Comparison of ENCODE assay signal across 18 cellular contexts in genomic region chr1:226019550-226019949, GRCh38. TPM values are rescaled to one million over a fixed set of nuclear protein-coding genes. Genes with fewer than 3 reads are reported as not detected.
DNase-seq lines count a peak whose midpoint lies in the region; ATAC-seq and TF ChIP-seq lines count a peak whose summit lies in the region.
"Had no signal": no experiment of that assay in that cellular context is flagged by ENCODE, and none has a peak within 500 bp of the region (broad histone marks: within the 10 kb centered on the region; RNA-seq: fewer than 3 reads in every experiment).

No MANE protein-coding gene starts in this region.

- no peak overlapping the region for H3K4me3 ChIP-seq in mucosa of descending colon
- H3K4me3 ChIP-seq: BLaER1, GM23248, SK-N-MC had no signal

- intact Hi-C loops in mucosa of descending colon (cut with DNase I, micrococcal nuclease) = no loop called here

- peaks cover 17% of the 10 kb centered on the region for H3K4me1 ChIP-seq in mucosa of descending colon (ENCODE audit: low read depth)

- ATAC-seq in mucosa of descending colon = peak; percentile 83
- ATAC-seq in GM18873 (IDR thresholded peaks at IDR 0.05; ENCODE audit: low FRiP score, unreplicated experiment) = no peak
- ATAC-seq in HG02678 (IDR thresholded peaks at IDR 0.05; ENCODE audit: unreplicated experiment) = no peak
- ATAC-seq: Panc1, Right ventricle myocardium inferior, T-cell had no signal

- TF ChIP-seq CTCF in mucosa of descending colon (IDR thresholded peaks at IDR 0.05) = no peak

- no peaks in the 10 kb centered on the region for H3K36me3 ChIP-seq in mucosa of descending colon (ENCODE audit: low read depth)
- H3K36me3 ChIP-seq: BLaER1 had no signal

- H3K9me3 ChIP-seq in mucosa of descending colon = no peaks in the 10 kb centered on the region
- H3K9me3 ChIP-seq: BLaER1 had no signal

- DNase-seq in DMS79 treated with DMSO at 0.1 percent for 48 hours (lab: John Stamatoyannopoulos, UW) = peak; percentile 54
- peak; percentile 78 for DNase-seq in NCI-H1105 treated with DMSO at 0.1 percent for 48 hours (lab: John Stamatoyannopoulos, UW)
- DNase-seq in NCI-H2196 treated with DMSO at 0.1 percent for 48 hours (lab: John Stamatoyannopoulos, UW; ENCODE audit: unreplicated experiment) = peak; percentile 44
- DNase-seq in mucosa of descending colon = no peak
- no peak for DNase-seq in AML-193 (lab: John Stamatoyannopoulos, UW)
- DNase-seq: GDM1, GM23248, KG1, NCI-H146, NCI-H226, NCI-H526 treated with DMSO at 0.1 percent for 48 hours, T-cell had no signal

RNA-seq across cellular contexts. Expression of gene SDE2, which starts 20.4 kb away (rescaled TPM):
- total RNA-seq in mucosa of descending colon = 10 to 100 TPM; 14.1 to 21.0 (median 15.0) TPM

RNA-seq across cellular contexts. Expression of gene H3-3A, which starts 43.0 kb away (rescaled TPM):
- total RNA-seq in mucosa of descending colon = 100 to 1,000 TPM; 466 to 839 (median 627) TPM

Comparison
In these comparisons a context has a peak if more than half of its experiments do, and no peak if none do; other contexts are left out.
1. DNase-seq: peak in DMS79 treated with DMSO at 0.1 percent for 48 hours (single experiment), NCI-H1105 treated with DMSO at 0.1 percent for 48 hours (single experiment) and NCI-H2196 treated with DMSO at 0.1 percent for 48 hours (single experiment); none in mucosa of descending colon (0 of 3) and AML-193 (0 of 2).